In the genomic region with DNA sequence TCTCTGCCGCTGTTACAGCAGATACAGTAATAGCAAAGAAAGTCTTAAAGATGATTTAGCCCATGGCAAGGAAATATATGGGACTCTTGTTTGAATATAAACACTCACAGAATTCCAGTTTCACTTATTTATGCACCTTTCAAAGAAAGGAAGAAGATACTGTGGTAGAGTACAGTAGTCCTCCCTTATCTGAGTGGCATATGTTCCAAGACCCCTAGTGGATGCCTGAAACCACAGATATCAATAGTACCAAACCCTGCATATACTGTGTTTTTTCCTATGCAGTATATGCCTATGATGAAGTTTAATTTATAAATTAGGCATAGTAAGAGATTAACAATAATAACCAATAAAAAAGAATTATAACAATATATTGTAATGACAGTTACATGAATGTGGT, we compare ENCODE assay signal across 1 cellular context.
TF ChIP-seq lines count a peak whose summit lies in the region.

No MANE protein-coding gene starts in this region.

TF ChIP-seq in GM23338, 12 proteins besides CTCF, POLR2A, EP300 and RAD21 (continued from another document):
- TF ChIP-seq, protein P1, sequence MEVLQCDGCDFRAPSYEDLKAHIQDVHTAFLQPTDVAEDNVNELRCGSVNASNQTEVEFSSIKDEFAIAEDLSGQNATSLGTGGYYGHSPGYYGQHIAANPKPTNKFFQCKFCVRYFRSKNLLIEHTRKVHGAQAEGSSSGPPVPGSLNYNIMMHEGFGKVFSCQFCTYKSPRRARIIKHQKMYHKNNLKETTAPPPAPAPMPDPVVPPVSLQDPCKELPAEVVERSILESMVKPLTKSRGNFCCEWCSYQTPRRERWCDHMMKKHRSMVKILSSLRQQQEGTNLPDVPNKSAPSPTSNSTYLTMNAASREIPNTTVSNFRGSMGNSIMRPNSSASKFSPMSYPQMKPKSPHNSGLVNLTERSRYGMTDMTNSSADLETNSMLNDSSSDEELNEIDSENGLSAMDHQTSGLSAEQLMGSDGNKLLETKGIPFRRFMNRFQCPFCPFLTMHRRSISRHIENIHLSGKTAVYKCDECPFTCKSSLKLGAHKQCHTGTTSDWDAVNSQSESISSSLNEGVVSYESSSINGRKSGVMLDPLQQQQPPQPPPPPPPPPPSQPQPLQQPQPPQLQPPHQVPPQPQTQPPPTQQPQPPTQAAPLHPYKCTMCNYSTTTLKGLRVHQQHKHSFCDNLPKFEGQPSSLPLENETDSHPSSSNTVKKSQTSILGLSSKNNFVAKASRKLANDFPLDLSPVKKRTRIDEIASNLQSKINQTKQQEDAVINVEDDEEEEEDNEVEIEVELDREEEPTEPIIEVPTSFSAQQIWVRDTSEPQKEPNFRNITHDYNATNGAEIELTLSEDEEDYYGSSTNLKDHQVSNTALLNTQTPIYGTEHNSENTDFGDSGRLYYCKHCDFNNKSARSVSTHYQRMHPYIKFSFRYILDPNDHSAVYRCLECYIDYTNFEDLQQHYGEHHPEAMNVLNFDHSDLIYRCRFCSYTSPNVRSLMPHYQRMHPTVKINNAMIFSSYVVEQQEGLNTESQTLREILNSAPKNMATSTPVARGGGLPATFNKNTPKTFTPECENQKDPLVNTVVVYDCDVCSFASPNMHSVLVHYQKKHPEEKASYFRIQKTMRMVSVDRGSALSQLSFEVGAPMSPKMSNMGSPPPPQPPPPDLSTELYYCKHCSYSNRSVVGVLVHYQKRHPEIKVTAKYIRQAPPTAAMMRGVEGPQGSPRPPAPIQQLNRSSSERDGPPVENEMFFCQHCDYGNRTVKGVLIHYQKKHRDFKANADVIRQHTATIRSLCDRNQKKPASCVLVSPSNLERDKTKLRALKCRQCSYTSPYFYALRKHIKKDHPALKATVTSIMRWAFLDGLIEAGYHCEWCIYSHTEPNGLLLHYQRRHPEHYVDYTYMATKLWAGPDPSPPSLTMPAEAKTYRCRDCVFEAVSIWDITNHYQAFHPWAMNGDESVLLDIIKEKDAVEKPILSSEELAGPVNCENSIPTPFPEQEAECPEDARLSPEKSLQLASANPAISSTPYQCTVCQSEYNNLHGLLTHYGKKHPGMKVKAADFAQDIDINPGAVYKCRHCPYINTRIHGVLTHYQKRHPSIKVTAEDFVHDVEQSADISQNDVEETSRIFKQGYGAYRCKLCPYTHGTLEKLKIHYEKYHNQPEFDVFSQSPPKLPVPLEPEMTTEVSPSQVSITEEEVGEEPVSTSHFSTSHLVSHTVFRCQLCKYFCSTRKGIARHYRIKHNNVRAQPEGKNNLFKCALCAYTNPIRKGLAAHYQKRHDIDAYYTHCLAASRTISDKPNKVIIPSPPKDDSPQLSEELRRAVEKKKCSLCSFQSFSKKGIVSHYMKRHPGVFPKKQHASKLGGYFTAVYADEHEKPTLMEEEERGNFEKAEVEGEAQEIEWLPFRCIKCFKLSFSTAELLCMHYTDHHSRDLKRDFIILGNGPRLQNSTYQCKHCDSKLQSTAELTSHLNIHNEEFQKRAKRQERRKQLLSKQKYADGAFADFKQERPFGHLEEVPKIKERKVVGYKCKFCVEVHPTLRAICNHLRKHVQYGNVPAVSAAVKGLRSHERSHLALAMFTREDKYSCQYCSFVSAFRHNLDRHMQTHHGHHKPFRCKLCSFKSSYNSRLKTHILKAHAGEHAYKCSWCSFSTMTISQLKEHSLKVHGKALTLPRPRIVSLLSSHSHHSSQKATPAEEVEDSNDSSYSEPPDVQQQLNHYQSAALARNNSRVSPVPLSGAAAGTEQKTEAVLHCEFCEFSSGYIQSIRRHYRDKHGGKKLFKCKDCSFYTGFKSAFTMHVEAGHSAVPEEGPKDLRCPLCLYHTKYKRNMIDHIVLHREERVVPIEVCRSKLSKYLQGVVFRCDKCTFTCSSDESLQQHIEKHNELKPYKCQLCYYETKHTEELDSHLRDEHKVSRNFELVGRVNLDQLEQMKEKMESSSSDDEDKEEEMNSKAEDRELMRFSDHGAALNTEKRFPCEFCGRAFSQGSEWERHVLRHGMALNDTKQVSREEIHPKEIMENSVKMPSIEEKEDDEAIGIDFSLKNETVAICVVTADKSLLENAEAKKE (CRISPR knock-in tag; IDR thresholded peaks at IDR 0.05): no peak
- no peak for TF ChIP-seq NANOG (IDR thresholded peaks at IDR 0.05; ENCODE audit: borderline replicate concordance)
- no peak for TF ChIP-seq EZH2phosphoT487 (IDR thresholded peaks at IDR 0.05; ENCODE audit: unreplicated experiment)
- no peak for TF ChIP-seq POLR2AphosphoS5 (IDR thresholded peaks at IDR 0.05; ENCODE audit: low read depth)
- TF ChIP-seq ZNF114 (CRISPR knock-in tag; IDR thresholded peaks at IDR 0.05): no peak
- TF ChIP-seq, protein P2, sequence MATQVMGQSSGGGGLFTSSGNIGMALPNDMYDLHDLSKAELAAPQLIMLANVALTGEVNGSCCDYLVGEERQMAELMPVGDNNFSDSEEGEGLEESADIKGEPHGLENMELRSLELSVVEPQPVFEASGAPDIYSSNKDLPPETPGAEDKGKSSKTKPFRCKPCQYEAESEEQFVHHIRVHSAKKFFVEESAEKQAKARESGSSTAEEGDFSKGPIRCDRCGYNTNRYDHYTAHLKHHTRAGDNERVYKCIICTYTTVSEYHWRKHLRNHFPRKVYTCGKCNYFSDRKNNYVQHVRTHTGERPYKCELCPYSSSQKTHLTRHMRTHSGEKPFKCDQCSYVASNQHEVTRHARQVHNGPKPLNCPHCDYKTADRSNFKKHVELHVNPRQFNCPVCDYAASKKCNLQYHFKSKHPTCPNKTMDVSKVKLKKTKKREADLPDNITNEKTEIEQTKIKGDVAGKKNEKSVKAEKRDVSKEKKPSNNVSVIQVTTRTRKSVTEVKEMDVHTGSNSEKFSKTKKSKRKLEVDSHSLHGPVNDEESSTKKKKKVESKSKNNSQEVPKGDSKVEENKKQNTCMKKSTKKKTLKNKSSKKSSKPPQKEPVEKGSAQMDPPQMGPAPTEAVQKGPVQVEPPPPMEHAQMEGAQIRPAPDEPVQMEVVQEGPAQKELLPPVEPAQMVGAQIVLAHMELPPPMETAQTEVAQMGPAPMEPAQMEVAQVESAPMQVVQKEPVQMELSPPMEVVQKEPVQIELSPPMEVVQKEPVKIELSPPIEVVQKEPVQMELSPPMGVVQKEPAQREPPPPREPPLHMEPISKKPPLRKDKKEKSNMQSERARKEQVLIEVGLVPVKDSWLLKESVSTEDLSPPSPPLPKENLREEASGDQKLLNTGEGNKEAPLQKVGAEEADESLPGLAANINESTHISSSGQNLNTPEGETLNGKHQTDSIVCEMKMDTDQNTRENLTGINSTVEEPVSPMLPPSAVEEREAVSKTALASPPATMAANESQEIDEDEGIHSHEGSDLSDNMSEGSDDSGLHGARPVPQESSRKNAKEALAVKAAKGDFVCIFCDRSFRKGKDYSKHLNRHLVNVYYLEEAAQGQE (IDR thresholded peaks at IDR 0.05; ENCODE audit: unreplicated experiment): no peak
- no peak for TF ChIP-seq JUNB (IDR thresholded peaks at IDR 0.05; ENCODE audit: unreplicated experiment)
